1 cellular context compared by ENCODE assay signal in the genomic region with DNA sequence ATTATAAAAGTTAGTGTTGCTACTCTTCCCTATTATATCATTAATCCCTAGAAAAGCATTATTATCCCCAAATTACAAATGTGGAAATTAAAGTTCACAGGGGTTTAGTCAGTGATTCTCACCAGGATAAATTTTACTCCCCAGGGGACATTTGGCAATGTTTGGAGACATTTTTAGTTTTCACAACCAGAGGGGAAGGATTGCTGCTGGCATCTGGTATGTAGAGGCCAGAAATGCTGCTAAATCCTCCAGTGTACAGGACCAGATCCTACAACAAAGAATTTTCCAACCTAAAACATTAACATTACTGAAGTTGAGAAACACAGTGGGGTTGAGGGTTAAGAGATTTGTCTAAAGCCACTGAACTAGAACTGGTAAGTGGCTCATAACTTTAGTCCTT.
TF ChIP-seq lines count a peak whose summit lies in the region.

No MANE protein-coding gene starts in this region.

TF ChIP-seq in IMR-90, 13 proteins besides CTCF, POLR2A, EP300 and RAD21 (continued from another document):
- TF ChIP-seq ELK1 (IDR thresholded peaks at IDR 0.05; ENCODE audit: borderline replicate concordance, low read depth, low read length), result no peak
- no peak for TF ChIP-seq RFX5 (IDR thresholded peaks at IDR 0.05; ENCODE audit: low read depth, low read length)
- TF ChIP-seq NFE2L2 (IDR thresholded peaks at IDR 0.05; ENCODE audit: low read depth, low read length), result no peak
- TF ChIP-seq MAZ (IDR thresholded peaks at IDR 0.05; ENCODE audit: borderline replicate concordance, low read depth, low read length), result no peak
- no peak for TF ChIP-seq USF2 (IDR thresholded peaks at IDR 0.05; ENCODE audit: low read depth, low read length)
- no peak for TF ChIP-seq SMC3 (IDR thresholded peaks at IDR 0.05; ENCODE audit: low read depth, low read length)
- TF ChIP-seq CHD1 (IDR thresholded peaks at IDR 0.05; ENCODE audit: low read depth, low read length), result no peak
- TF ChIP-seq MXI1 (IDR thresholded peaks at IDR 0.05; ENCODE audit: borderline replicate concordance, low read depth, low read length), result no peak
- no peak for TF ChIP-seq MAFK (IDR thresholded peaks at IDR 0.05; ENCODE audit: low read depth, low read length)
- no peak for TF ChIP-seq RCOR1 (IDR thresholded peaks at IDR 0.05; ENCODE audit: insufficient replicate concordance, low read length)
- no peak for TF ChIP-seq CEBPB (IDR thresholded peaks at IDR 0.05; ENCODE audit: low read depth, low read length)
- TF ChIP-seq FOS (IDR thresholded peaks at IDR 0.05; ENCODE audit: low read depth, low read length), result no peak
